15 cellular contexts compared by ENCODE assay signal in the genomic region with DNA sequence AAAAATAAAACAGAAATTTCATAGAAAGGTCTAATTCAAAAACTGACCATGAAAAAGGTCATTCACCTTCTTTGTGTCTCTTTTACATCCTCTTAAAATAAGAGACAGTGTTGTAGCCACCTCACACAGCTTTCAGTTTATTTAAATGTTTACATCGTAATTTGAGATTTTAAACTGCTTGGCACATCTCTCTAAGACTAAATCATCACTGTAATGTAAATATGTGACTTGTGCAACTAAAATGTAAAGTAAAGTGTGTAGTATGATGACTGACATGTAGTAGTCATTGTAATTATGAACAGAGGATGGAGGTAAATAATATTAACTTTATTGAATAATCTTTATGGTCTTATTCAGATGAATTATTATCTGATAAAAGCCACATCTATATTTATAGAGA.
A peak's percentile ranks its signal among the peaks of the same experiment; 100 is the strongest.
DNase-seq lines count a peak whose midpoint lies in the region; ATAC-seq and TF ChIP-seq lines count a peak whose summit lies in the region.
"Had no signal": no experiment of that assay in that cellular context is flagged by ENCODE, and none has a peak within 500 bp of the region (broad histone marks: within the 10 kb centered on the region; RNA-seq: fewer than 3 reads in every experiment).

No MANE protein-coding gene starts in this region.

- TF ChIP-seq CTCF in fibroblast of mammary gland (conservative IDR thresholded peaks at IDR 0.05; ENCODE audit: control insufficient read depth, insufficient read depth, low read depth, low read length), result no peak

- peak; percentile 38 for DNase-seq in DMS153 (lab: John Stamatoyannopoulos, UW)
- peak; percentile 20 for DNase-seq in DMS53 treated with DMSO at 0.1 percent for 48 hours (lab: John Stamatoyannopoulos, UW; ENCODE audit: unreplicated experiment)
- DNase-seq in NCI-H69 (lab: John Stamatoyannopoulos, UW), result peak; percentile 65
- peak; percentile 12 for DNase-seq in fibroblast of mammary gland (ENCODE audit: low read depth)
- DNase-seq in medulla oblongata (ENCODE audit: extremely low spot score), result no peak
- no peak for DNase-seq in stimulated activated CD4-positive, alpha-beta T cell treated with anti-CD3 and anti-CD28 coated beads, Interleukin-12 subunit alpha, Interleukin-12 subunit beta, amount 100 ng/mL, for 4 hours
- DNase-seq: ACHN; Calu3; CD4-positive, alpha-beta T cell; KG1; MG63; NCI-H345; NCI-H82; SHP77 had no signal

- no peak for ATAC-seq in HG02678 (IDR thresholded peaks at IDR 0.05; ENCODE audit: unreplicated experiment)

- no peak overlapping the region for H3K4me3 ChIP-seq in fibroblast of mammary gland (ENCODE audit: control insufficient read depth, low read depth, low read length)
- H3K4me3 ChIP-seq: MG63 had no signal

Comparison
In these comparisons a context has a peak if more than half of its experiments do, and no peak if none do; other contexts are left out.
1. DNase-seq: peak in DMS153 (single experiment), DMS53 treated with DMSO at 0.1 percent for 48 hours (single experiment), NCI-H69 (single experiment) and fibroblast of mammary gland (single experiment); none in medulla oblongata (single experiment) and stimulated activated CD4-positive, alpha-beta T cell treated with anti-CD3 and anti-CD28 coated beads, Interleukin-12 subunit alpha, Interleukin-12 subunit beta, amount 100 ng/mL, for 4 hours (single experiment).